In the genomic region with DNA sequence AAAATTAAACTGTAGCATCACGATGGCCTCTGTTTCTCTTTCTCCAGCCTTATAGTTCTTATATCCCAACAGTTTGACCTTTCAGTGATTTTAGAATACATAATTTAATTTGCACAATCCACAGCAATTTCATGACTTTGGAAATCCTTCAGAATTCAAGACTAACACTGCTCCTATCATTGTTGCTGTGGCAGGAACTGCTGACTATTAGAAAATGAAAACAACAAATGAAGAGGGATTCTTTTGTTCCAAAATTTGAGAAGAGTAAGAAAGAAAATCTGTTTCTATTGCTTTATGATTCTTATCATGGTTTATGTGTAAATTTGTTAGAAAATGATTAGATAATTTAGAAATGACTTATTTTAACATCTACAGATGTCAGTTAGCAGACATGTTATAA, we compare ENCODE assay signal across 2 cellular contexts.
TF ChIP-seq lines count a peak whose summit lies in the region.

No MANE protein-coding gene starts in this region.

TF ChIP-seq in GM23338, 12 proteins besides CTCF, POLR2A, EP300 and RAD21 (continues in another document):
- TF ChIP-seq, protein P1, sequence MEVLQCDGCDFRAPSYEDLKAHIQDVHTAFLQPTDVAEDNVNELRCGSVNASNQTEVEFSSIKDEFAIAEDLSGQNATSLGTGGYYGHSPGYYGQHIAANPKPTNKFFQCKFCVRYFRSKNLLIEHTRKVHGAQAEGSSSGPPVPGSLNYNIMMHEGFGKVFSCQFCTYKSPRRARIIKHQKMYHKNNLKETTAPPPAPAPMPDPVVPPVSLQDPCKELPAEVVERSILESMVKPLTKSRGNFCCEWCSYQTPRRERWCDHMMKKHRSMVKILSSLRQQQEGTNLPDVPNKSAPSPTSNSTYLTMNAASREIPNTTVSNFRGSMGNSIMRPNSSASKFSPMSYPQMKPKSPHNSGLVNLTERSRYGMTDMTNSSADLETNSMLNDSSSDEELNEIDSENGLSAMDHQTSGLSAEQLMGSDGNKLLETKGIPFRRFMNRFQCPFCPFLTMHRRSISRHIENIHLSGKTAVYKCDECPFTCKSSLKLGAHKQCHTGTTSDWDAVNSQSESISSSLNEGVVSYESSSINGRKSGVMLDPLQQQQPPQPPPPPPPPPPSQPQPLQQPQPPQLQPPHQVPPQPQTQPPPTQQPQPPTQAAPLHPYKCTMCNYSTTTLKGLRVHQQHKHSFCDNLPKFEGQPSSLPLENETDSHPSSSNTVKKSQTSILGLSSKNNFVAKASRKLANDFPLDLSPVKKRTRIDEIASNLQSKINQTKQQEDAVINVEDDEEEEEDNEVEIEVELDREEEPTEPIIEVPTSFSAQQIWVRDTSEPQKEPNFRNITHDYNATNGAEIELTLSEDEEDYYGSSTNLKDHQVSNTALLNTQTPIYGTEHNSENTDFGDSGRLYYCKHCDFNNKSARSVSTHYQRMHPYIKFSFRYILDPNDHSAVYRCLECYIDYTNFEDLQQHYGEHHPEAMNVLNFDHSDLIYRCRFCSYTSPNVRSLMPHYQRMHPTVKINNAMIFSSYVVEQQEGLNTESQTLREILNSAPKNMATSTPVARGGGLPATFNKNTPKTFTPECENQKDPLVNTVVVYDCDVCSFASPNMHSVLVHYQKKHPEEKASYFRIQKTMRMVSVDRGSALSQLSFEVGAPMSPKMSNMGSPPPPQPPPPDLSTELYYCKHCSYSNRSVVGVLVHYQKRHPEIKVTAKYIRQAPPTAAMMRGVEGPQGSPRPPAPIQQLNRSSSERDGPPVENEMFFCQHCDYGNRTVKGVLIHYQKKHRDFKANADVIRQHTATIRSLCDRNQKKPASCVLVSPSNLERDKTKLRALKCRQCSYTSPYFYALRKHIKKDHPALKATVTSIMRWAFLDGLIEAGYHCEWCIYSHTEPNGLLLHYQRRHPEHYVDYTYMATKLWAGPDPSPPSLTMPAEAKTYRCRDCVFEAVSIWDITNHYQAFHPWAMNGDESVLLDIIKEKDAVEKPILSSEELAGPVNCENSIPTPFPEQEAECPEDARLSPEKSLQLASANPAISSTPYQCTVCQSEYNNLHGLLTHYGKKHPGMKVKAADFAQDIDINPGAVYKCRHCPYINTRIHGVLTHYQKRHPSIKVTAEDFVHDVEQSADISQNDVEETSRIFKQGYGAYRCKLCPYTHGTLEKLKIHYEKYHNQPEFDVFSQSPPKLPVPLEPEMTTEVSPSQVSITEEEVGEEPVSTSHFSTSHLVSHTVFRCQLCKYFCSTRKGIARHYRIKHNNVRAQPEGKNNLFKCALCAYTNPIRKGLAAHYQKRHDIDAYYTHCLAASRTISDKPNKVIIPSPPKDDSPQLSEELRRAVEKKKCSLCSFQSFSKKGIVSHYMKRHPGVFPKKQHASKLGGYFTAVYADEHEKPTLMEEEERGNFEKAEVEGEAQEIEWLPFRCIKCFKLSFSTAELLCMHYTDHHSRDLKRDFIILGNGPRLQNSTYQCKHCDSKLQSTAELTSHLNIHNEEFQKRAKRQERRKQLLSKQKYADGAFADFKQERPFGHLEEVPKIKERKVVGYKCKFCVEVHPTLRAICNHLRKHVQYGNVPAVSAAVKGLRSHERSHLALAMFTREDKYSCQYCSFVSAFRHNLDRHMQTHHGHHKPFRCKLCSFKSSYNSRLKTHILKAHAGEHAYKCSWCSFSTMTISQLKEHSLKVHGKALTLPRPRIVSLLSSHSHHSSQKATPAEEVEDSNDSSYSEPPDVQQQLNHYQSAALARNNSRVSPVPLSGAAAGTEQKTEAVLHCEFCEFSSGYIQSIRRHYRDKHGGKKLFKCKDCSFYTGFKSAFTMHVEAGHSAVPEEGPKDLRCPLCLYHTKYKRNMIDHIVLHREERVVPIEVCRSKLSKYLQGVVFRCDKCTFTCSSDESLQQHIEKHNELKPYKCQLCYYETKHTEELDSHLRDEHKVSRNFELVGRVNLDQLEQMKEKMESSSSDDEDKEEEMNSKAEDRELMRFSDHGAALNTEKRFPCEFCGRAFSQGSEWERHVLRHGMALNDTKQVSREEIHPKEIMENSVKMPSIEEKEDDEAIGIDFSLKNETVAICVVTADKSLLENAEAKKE (CRISPR knock-in tag; IDR thresholded peaks at IDR 0.05): no peak
- TF ChIP-seq ZNF331 (CRISPR knock-in tag; IDR thresholded peaks at IDR 0.05; ENCODE audit: low read depth): no peak
- TF ChIP-seq JUNB (IDR thresholded peaks at IDR 0.05; ENCODE audit: unreplicated experiment): no peak
- no peak for TF ChIP-seq EZH2phosphoT487 (IDR thresholded peaks at IDR 0.05; ENCODE audit: unreplicated experiment)
- no peak for TF ChIP-seq EZH2 (IDR thresholded peaks at IDR 0.05; ENCODE audit: low read depth, unreplicated experiment)
- no peak for TF ChIP-seq CREB1 (CRISPR knock-in tag; IDR thresholded peaks at IDR 0.05; ENCODE audit: low read depth)
- TF ChIP-seq STAT1 (IDR thresholded peaks at IDR 0.05; ENCODE audit: unreplicated experiment): no peak
- TF ChIP-seq, protein P2, sequence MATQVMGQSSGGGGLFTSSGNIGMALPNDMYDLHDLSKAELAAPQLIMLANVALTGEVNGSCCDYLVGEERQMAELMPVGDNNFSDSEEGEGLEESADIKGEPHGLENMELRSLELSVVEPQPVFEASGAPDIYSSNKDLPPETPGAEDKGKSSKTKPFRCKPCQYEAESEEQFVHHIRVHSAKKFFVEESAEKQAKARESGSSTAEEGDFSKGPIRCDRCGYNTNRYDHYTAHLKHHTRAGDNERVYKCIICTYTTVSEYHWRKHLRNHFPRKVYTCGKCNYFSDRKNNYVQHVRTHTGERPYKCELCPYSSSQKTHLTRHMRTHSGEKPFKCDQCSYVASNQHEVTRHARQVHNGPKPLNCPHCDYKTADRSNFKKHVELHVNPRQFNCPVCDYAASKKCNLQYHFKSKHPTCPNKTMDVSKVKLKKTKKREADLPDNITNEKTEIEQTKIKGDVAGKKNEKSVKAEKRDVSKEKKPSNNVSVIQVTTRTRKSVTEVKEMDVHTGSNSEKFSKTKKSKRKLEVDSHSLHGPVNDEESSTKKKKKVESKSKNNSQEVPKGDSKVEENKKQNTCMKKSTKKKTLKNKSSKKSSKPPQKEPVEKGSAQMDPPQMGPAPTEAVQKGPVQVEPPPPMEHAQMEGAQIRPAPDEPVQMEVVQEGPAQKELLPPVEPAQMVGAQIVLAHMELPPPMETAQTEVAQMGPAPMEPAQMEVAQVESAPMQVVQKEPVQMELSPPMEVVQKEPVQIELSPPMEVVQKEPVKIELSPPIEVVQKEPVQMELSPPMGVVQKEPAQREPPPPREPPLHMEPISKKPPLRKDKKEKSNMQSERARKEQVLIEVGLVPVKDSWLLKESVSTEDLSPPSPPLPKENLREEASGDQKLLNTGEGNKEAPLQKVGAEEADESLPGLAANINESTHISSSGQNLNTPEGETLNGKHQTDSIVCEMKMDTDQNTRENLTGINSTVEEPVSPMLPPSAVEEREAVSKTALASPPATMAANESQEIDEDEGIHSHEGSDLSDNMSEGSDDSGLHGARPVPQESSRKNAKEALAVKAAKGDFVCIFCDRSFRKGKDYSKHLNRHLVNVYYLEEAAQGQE (IDR thresholded peaks at IDR 0.05; ENCODE audit: unreplicated experiment): no peak
- TF ChIP-seq POLR2AphosphoS5 (IDR thresholded peaks at IDR 0.05; ENCODE audit: low read depth): no peak
- TF ChIP-seq ZNF114 (CRISPR knock-in tag; IDR thresholded peaks at IDR 0.05): no peak
- TF ChIP-seq NANOG (IDR thresholded peaks at IDR 0.05; ENCODE audit: borderline replicate concordance): no peak

TF ChIP-seq in WTC11, 78 proteins besides CTCF, POLR2A, EP300 and RAD21 (continued from another document):
- TF ChIP-seq, protein P3, sequence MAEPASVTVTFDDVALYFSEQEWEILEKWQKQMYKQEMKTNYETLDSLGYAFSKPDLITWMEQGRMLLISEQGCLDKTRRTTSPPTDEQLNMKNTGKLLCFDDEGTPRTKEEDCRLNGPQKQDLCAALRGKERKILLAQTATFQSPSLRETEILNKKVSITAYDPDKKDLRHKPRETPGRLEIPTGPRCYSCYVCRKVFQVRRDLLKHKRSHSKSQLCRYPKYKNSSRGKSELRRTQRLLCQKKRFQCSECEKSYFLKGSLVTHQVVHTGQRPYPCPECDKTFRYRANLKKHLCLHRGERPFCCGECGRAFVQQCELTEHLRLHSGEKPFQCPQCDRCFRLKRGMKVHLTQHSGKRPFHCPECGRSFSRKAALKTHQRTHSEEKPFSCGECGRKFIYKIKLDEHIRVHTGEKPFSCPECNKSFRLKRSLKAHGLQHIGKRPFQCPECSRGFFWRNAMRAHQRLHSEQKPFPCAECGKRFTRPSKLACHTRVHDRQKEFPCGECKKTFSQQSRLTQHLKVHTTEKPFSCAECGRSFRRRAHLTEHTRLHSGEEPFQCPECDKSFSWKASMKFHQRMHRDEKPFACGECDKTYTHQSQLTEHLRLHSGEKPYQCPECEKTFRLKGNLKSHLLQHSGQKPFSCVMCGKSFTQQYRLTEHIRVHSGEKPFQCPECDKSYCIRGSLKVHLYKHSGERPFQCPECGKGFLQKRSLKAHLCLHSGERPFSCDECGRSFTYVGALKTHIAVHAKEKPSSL (CRISPR knock-in tag; conservative IDR thresholded peaks at IDR 0.05): no peak
- TF ChIP-seq, protein P4, sequence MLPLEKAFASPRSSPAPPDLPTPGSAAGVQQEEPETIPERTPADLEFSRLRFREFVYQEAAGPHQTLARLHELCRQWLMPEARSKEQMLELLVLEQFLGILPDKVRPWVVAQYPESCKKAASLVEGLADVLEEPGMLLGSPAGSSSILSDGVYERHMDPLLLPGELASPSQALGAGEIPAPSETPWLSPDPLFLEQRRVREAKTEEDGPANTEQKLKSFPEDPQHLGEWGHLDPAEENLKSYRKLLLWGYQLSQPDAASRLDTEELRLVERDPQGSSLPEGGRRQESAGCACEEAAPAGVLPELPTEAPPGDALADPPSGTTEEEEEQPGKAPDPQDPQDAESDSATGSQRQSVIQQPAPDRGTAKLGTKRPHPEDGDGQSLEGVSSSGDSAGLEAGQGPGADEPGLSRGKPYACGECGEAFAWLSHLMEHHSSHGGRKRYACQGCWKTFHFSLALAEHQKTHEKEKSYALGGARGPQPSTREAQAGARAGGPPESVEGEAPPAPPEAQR (CRISPR knock-in tag; IDR thresholded peaks at IDR 0.05): no peak
- TF ChIP-seq OVOL2 (CRISPR knock-in tag; IDR thresholded peaks at IDR 0.05; ENCODE audit: borderline replicate concordance) (no peak), ETV6 (CRISPR knock-in tag; IDR thresholded peaks at IDR 0.05) (no peak), ZNF416 (CRISPR knock-in tag; IDR thresholded peaks at IDR 0.05) (no peak), TEAD4 (CRISPR knock-in tag; IDR thresholded peaks at IDR 0.05) (no peak), TP53 (CRISPR knock-in tag; IDR thresholded peaks at IDR 0.05) (no peak), ZNF138 (CRISPR knock-in tag; conservative IDR thresholded peaks at IDR 0.05) (no peak), GTF2I (CRISPR knock-in tag; conservative IDR thresholded peaks at IDR 0.05) (no peak)
- TF ChIP-seq, protein P5, sequence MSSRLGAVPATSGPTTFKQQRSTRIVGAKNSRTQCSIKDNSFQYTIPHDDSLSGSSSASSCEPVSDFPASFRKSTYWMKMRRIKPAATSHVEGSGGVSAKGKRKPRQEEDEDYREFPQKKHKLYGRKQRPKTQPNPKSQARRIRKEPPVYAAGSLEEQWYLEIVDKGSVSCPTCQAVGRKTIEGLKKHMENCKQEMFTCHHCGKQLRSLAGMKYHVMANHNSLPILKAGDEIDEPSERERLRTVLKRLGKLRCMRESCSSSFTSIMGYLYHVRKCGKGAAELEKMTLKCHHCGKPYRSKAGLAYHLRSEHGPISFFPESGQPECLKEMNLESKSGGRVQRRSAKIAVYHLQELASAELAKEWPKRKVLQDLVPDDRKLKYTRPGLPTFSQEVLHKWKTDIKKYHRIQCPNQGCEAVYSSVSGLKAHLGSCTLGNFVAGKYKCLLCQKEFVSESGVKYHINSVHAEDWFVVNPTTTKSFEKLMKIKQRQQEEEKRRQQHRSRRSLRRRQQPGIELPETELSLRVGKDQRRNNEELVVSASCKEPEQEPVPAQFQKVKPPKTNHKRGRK (CRISPR knock-in tag; IDR thresholded peaks at IDR 0.05; ENCODE audit: borderline replicate concordance): no peak
- TF ChIP-seq, protein P6, sequence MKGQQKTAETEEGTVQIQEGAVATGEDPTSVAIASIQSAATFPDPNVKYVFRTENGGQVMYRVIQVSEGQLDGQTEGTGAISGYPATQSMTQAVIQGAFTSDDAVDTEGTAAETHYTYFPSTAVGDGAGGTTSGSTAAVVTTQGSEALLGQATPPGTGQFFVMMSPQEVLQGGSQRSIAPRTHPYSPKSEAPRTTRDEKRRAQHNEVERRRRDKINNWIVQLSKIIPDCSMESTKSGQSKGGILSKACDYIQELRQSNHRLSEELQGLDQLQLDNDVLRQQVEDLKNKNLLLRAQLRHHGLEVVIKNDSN (CRISPR knock-in tag; IDR thresholded peaks at IDR 0.05): no peak
- TF ChIP-seq, protein P7, sequence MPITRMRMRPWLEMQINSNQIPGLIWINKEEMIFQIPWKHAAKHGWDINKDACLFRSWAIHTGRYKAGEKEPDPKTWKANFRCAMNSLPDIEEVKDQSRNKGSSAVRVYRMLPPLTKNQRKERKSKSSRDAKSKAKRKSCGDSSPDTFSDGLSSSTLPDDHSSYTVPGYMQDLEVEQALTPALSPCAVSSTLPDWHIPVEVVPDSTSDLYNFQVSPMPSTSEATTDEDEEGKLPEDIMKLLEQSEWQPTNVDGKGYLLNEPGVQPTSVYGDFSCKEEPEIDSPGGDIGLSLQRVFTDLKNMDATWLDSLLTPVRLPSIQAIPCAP (CRISPR knock-in tag; IDR thresholded peaks at IDR 0.05): no peak
TF ChIP-seq in WTC11: peak in this region for 0.
